ENCODE assay signal across 1 cellular context in genomic region chrX:44400588-44400987, GRCh38.
TF ChIP-seq lines count a peak whose summit lies in the region.

No MANE protein-coding gene starts in this region.

TF ChIP-seq in HepG2, 621 proteins besides CTCF, POLR2A, EP300 and RAD21:
- TF ChIP-seq PRDM10 (CRISPR knock-in tag; IDR thresholded peaks at IDR 0.05; ENCODE audit: low read depth) (no peak), ZNF775 (CRISPR knock-in tag; IDR thresholded peaks at IDR 0.05; ENCODE audit: borderline replicate concordance) (no peak)
